Comparison of ENCODE assay signal across 18 cellular contexts in the genomic region with DNA sequence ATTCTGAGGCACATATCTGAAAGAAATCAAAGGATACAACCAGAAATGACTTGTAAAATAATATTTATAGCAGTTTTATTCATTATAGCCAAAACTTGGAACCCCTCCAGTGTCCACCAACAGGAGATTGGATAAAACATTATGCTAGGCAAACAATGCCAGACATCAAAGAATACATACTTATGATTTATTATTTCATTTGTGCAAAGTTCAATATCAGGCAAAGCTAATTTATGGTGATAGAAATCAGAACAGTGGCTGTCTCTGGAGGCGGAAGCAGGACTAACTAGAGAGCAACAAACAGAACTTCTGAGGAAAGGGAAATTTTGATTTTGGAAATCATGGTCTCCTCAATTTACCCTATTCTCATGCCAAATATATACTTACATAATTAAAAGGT.
DNase-seq lines count a peak whose midpoint lies in the region; ATAC-seq and TF ChIP-seq lines count a peak whose summit lies in the region.
"Had no signal": no experiment of that assay in that cellular context is flagged by ENCODE, and none has a peak within 500 bp of the region (broad histone marks: within the 10 kb centered on the region; RNA-seq: fewer than 3 reads in every experiment).

No MANE protein-coding gene starts in this region.

- no peaks in the 10 kb centered on the region for H3K79me2 ChIP-seq in osteoblast (ENCODE audit: insufficient read depth, low read length)

- no peak for ATAC-seq in GM21367 (IDR thresholded peaks at IDR 0.05; ENCODE audit: unreplicated experiment)
- ATAC-seq: A549, T-helper 17 cell had no signal

- no peaks in the 10 kb centered on the region for H3K27me3 Mint-ChIP-seq in mesothelial cell of epicardium (ENCODE audit: low read depth)

- no peaks in the 10 kb centered on the region for H3K27me3 ChIP-seq in osteoblast (ENCODE audit: insufficient read depth, low read length)
- H3K27me3 ChIP-seq: BLaER1 treated with 17β-estradiol and CSF1 and Interleukin-3, amounts not matched to agents 10 nM and 100 nM had no signal

- peaks cover 3% of the 10 kb centered on the region for H3K9me3 ChIP-seq in osteoblast (ENCODE audit: low read depth, low read length)
- H3K9me3 ChIP-seq: A549 had no signal

- no peaks in the 10 kb centered on the region for H4K20me1 ChIP-seq in osteoblast (ENCODE audit: insufficient read depth, low read length)
- H4K20me1 ChIP-seq: BLaER1 treated with 17β-estradiol and CSF1 and Interleukin-3, amounts not matched to agents 10 nM and 100 nM had no signal

- H3K9me3 Mint-ChIP-seq in mesothelial cell of epicardium, result peaks cover 18% of the 10 kb centered on the region

- H2AFZ ChIP-seq in osteoblast (ENCODE audit: low read length), result no peak overlapping the region

- no peak overlapping the region for H3K27ac ChIP-seq in osteoblast (ENCODE audit: low read depth, low read length)
- H3K27ac ChIP-seq: A549; BLaER1 treated with 17β-estradiol and CSF1 and Interleukin-3, amounts not matched to agents 10 nM and 100 nM had no signal

- peak overlapping the region; percentile 73 for H3K27ac Mint-ChIP-seq in mesothelial cell of epicardium
- H3K27ac Mint-ChIP-seq: CD8-positive, alpha-beta memory T cell; T-helper 17 cell had no signal

- peaks cover 36% of the 10 kb centered on the region for H3K4me1 Mint-ChIP-seq in mesothelial cell of epicardium
- H3K4me1 Mint-ChIP-seq: CD8-positive, alpha-beta memory T cell; T-helper 17 cell had no signal

- H3K4me3 Mint-ChIP-seq in mesothelial cell of epicardium, result no peak overlapping the region
- H3K4me3 Mint-ChIP-seq: CD8-positive, alpha-beta memory T cell; T-helper 17 cell had no signal

- peaks cover 5% of the 10 kb centered on the region for H3K36me3 Mint-ChIP-seq in mesothelial cell of epicardium
- H3K36me3 Mint-ChIP-seq: CD8-positive, alpha-beta memory T cell had no signal

- no peaks in the 10 kb centered on the region for H3K4me1 ChIP-seq in osteoblast (ENCODE audit: insufficient read depth, low read length)
- H3K4me1 ChIP-seq: A549 had no signal

- TF ChIP-seq CTCF in mesothelial cell of epicardium (IDR thresholded peaks at IDR 0.05; ENCODE audit: unreplicated experiment) (no peak), osteoblast (IDR thresholded peaks at IDR 0.05; ENCODE audit: extremely low read depth, low read depth, low read length) (no peak)

- no peak overlapping the region for H3K4me2 ChIP-seq in osteoblast (ENCODE audit: insufficient read depth, low read length)
- H3K4me2 ChIP-seq: A549; BLaER1 treated with 17β-estradiol and CSF1 and Interleukin-3, amounts not matched to agents 10 nM and 100 nM had no signal

- H3K4me3 ChIP-seq in osteoblast (ENCODE audit: insufficient read depth, low read length), result no peak overlapping the region
- H3K4me3 ChIP-seq: A549; BLaER1 treated with 17β-estradiol and CSF1 and Interleukin-3, amounts not matched to agents 10 nM and 100 nM had no signal

- H3K36me3 ChIP-seq in osteoblast (ENCODE audit: insufficient read depth, low read length), result no peaks in the 10 kb centered on the region
- H3K36me3 ChIP-seq: BLaER1 treated with 17β-estradiol and CSF1 and Interleukin-3, amounts not matched to agents 10 nM and 100 nM had no signal

- peak; percentile 30 for DNase-seq in COR-L47 (lab: John Stamatoyannopoulos, UW)
- DNase-seq in NCI-H1417 (lab: John Stamatoyannopoulos, UW), result peak in 2 of 3 experiments; percentile 28 to 81
- DNase-seq in SHP77 (lab: John Stamatoyannopoulos, UW), result peak; percentile 37 to 42
- DNase-seq in mesothelial cell of epicardium (ENCODE audit: low spot score in 2 of 2, unreplicated experiment in 2 of 2), result no peak
- DNase-seq in osteoblast (ENCODE audit: insufficient read length, low spot score, missing footprints), result no peak
- DNase-seq in NOMO-1 treated with DMSO at 0.1 percent for 48 hours (lab: John Stamatoyannopoulos, UW; ENCODE audit: unreplicated experiment), result no peak
- DNase-seq: CD8-positive, alpha-beta memory T cell; DMS79; KG1; MV-4-11; NCI-H226; NCI-H526 treated with DMSO at 0.1 percent for 48 hours; NK-92 treated with Interleukin-12 subunit alpha and Interleukin-12 subunit beta, amount 100 ng/mL, for 24 hours; SIG-M5; T-helper 17 cell had no signal

Comparison
In these comparisons a context has a peak if more than half of its experiments do, and no peak if none do; other contexts are left out.
1. DNase-seq: peak in COR-L47 (single experiment), NCI-H1417 (2 of 3) and SHP77 (2 of 2); none in mesothelial cell of epicardium (0 of 2), osteoblast (single experiment) and NOMO-1 treated with DMSO at 0.1 percent for 48 hours (single experiment).